Comparison of ENCODE assay signal across 10 cellular contexts in genomic region chr17:79713391-79713790, GRCh38. TPM values are rescaled to one million over a fixed set of nuclear protein-coding genes. Genes with fewer than 3 reads are reported as not detected.
"Had no signal": no experiment of that assay in that cellular context is flagged by ENCODE, and none has a peak within 500 bp of the region (broad histone marks: within the 10 kb centered on the region; RNA-seq: fewer than 3 reads in every experiment).

No MANE protein-coding gene starts in this region.

- DNase-seq: H7, HFFc6, KBM-7 had no signal

- H3K4me3 ChIP-seq: GM23338, HAP-1 had no signal

- H3K9me3 Mint-ChIP-seq: GM23338, HFFc6, IgD-negative memory B cell had no signal

- ATAC-seq: GM23338, HCT116 had no signal

- H3K27ac ChIP-seq: KMS-11 had no signal

- H3K9me3 ChIP-seq: HAP-1 had no signal

- H3K4me1 ChIP-seq: HAP-1 had no signal

- H3K27ac Mint-ChIP-seq: GM23338, HFFc6 had no signal

- H3K4me1 Mint-ChIP-seq: GM23338 had no signal

- H3K9ac ChIP-seq: KMS-11 had no signal

- H3K36me3 ChIP-seq: HAP-1 had no signal

- H3K4me2 ChIP-seq: GM23338, KMS-11 had no signal

- H3K4me3 Mint-ChIP-seq: GM23338, HFFc6, IgD-negative memory B cell had no signal

RNA-seq across cellular contexts. Expression of gene ENPP7, which starts 17.4 kb away (rescaled TPM):
- total RNA-seq: GM23338, H1, H7, HFFc6, HT-29 had no signal
